Comparison of ENCODE assay signal across 23 cellular contexts in genomic region chr15:76823903-76824302, GRCh38.
DNase-seq lines count a peak whose midpoint lies in the region; ATAC-seq and TF ChIP-seq lines count a peak whose summit lies in the region.
"Had no signal": no experiment of that assay in that cellular context is flagged by ENCODE, and none has a peak within 500 bp of the region (broad histone marks: within the 10 kb centered on the region; RNA-seq: fewer than 3 reads in every experiment).

No MANE protein-coding gene starts in this region.

- no peaks in the 10 kb centered on the region for H3K36me3 Mint-ChIP-seq in endodermal cell (ENCODE audit: low read depth)

- no peaks in the 10 kb centered on the region for H3K79me2 ChIP-seq in osteoblast (ENCODE audit: insufficient read depth, low read length)
- H3K79me2 ChIP-seq: parathyroid adenoma had no signal

- no peak overlapping the region for H3K4me3 Mint-ChIP-seq in endodermal cell
- H3K4me3 Mint-ChIP-seq: activated CD4-positive, alpha-beta T cell treated with anti-CD3 and anti-CD28 coated beads for 36 hours; activated naive CD4-positive, alpha-beta T cell treated with anti-CD3 and anti-CD28 coated beads, Interleukin-2, amount 10 ng/mL, durations not matched to agents 7 days and 5 days; activated T-cell treated with anti-CD3 and anti-CD28 coated beads, Interleukin-2, amount 50 U/mL, for 72 hours; memory B cell had no signal

- no peak overlapping the region for H3K4me2 ChIP-seq in osteoblast (ENCODE audit: insufficient read depth, low read length)
- H3K4me2 ChIP-seq: BLaER1 had no signal

- H3K4me3 ChIP-seq in osteoblast (ENCODE audit: insufficient read depth, low read length) (no peak overlapping the region), endodermal cell (ENCODE audit: low read length) (no peak overlapping the region)
- H3K4me3 ChIP-seq: BLaER1, gastrocnemius medialis, GM23248, right lobe of liver, uterus had no signal

- H4K20me1 ChIP-seq in osteoblast (ENCODE audit: insufficient read depth, low read length): no peaks in the 10 kb centered on the region
- H4K20me1 ChIP-seq: BLaER1 had no signal

- H3K9ac ChIP-seq in endodermal cell (ENCODE audit: extremely low read depth, low read length, poor library complexity, severe bottlenecking): no peak overlapping the region
- H3K9ac ChIP-seq: BLaER1, GM23248, parathyroid adenoma had no signal

- H3K9me3 ChIP-seq in osteoblast (ENCODE audit: low read depth, low read length) (no peaks in the 10 kb centered on the region), endodermal cell (ENCODE audit: control insufficient read depth, low read length) (no peaks in the 10 kb centered on the region)
- H3K9me3 ChIP-seq: gastrocnemius medialis, right lobe of liver, uterus had no signal

- H3K4me1 ChIP-seq in osteoblast (ENCODE audit: insufficient read depth, low read length) (no peaks in the 10 kb centered on the region), endodermal cell (ENCODE audit: control insufficient read depth, insufficient read depth, low read length) (no peaks in the 10 kb centered on the region)
- H3K4me1 ChIP-seq: BLaER1, gastrocnemius medialis, right lobe of liver, uterus had no signal

- no peaks in the 10 kb centered on the region for H3K36me3 ChIP-seq in osteoblast (ENCODE audit: insufficient read depth, low read length)
- no peaks in the 10 kb centered on the region for H3K36me3 ChIP-seq in endodermal cell (ENCODE audit: control insufficient read depth, insufficient read depth, low read length)
- H3K36me3 ChIP-seq: gastrocnemius medialis, right lobe of liver, uterus had no signal

- H3K27me3 Mint-ChIP-seq in endodermal cell (ENCODE audit: insufficient read depth): no peaks in the 10 kb centered on the region
- H3K27me3 Mint-ChIP-seq: activated CD4-positive, alpha-beta T cell treated with anti-CD3 and anti-CD28 coated beads for 36 hours; activated naive CD4-positive, alpha-beta T cell treated with anti-CD3 and anti-CD28 coated beads, Interleukin-2, amount 10 ng/mL, durations not matched to agents 7 days and 5 days; memory B cell had no signal

- no peaks in the 10 kb centered on the region for H3K4me1 Mint-ChIP-seq in endodermal cell

- H3K27ac ChIP-seq in osteoblast (ENCODE audit: low read depth, low read length) (no peak overlapping the region), endodermal cell (ENCODE audit: low read depth, low read length) (no peak overlapping the region)
- H3K27ac ChIP-seq: BLaER1, gastrocnemius medialis, GM23248, parathyroid adenoma, right lobe of liver, uterus had no signal

- ATAC-seq in GM19351 (IDR thresholded peaks at IDR 0.05; ENCODE audit: unreplicated experiment): no peak
- ATAC-seq: activated CD4-positive, alpha-beta T cell treated with anti-CD3 and anti-CD28 coated beads for 36 hours; activated T-cell treated with anti-CD3 and anti-CD28 coated beads, Interleukin-2, amount 50 U/mL, for 72 hours; gastrocnemius medialis; HepG2; right lobe of liver had no signal

- H2AFZ ChIP-seq in osteoblast (ENCODE audit: low read length): no peak overlapping the region
- H2AFZ ChIP-seq: GM23248, parathyroid adenoma had no signal

- WGBS in endodermal cell (ENCODE audit: insufficient coverage in 1 of 2, insufficient read length in 1 of 2), 2 experiments: 91 to 93% methylated on average over 3 to 5 of the region's 5 CpGs

- H3K9me3 Mint-ChIP-seq in endodermal cell: peaks cover 9% of the 10 kb centered on the region
- H3K9me3 Mint-ChIP-seq: activated naive CD4-positive, alpha-beta T cell treated with anti-CD3 and anti-CD28 coated beads, Interleukin-2, amount 10 ng/mL, durations not matched to agents 7 days and 5 days; memory B cell had no signal

- TF ChIP-seq CTCF in osteoblast (IDR thresholded peaks at IDR 0.05; ENCODE audit: extremely low read depth, low read depth, low read length): no peak
- TF ChIP-seq CTCF in endodermal cell (conservative IDR thresholded peaks at IDR 0.05): no peak

- H3K27me3 ChIP-seq in osteoblast (ENCODE audit: insufficient read depth, low read length): no peaks in the 10 kb centered on the region
- H3K27me3 ChIP-seq in endodermal cell (ENCODE audit: control insufficient read depth, insufficient read depth, low read length, poor library complexity, severe bottlenecking): no peaks in the 10 kb centered on the region
- H3K27me3 ChIP-seq: BLaER1, gastrocnemius medialis, right lobe of liver, uterus had no signal

- no peak overlapping the region for H3K27ac Mint-ChIP-seq in endodermal cell
- H3K27ac Mint-ChIP-seq: activated CD4-positive, alpha-beta T cell treated with anti-CD3 and anti-CD28 coated beads for 36 hours; activated naive CD4-positive, alpha-beta T cell treated with anti-CD3 and anti-CD28 coated beads, Interleukin-2, amount 10 ng/mL, durations not matched to agents 7 days and 5 days; activated T-cell treated with anti-CD3 and anti-CD28 coated beads, Interleukin-2, amount 50 U/mL, for 72 hours; memory B cell had no signal

- DNase-seq in Caki2 (ENCODE audit: low read depth) (peak; percentile 4), NCI-H146 treated with DMSO at 0.1 percent for 48 hours (lab: John Stamatoyannopoulos, UW; ENCODE audit: unreplicated experiment) (peak; percentile 87), NCI-H510A (lab: John Stamatoyannopoulos, UW) (peak; percentile 28), fibroblast of peridontal ligament (ENCODE audit: extremely low read depth) (peak; percentile 20), osteoblast (ENCODE audit: insufficient read length, low spot score, missing footprints) (no peak), endodermal cell (no peak)
- DNase-seq in central memory CD4-positive, alpha-beta T cell: no peak
- DNase-seq: activated CD4-positive, alpha-beta T cell treated with anti-CD3 and anti-CD28 coated beads for 36 hours; activated naive CD4-positive, alpha-beta T cell treated with anti-CD3 and anti-CD28 coated beads, Interleukin-2, amount 10 ng/mL, durations not matched to agents 7 days and 5 days; activated T-cell treated with anti-CD3 and anti-CD28 coated beads, Interleukin-2, amount 50 U/mL, for 72 hours; anterior cingulate cortex; gastrocnemius medialis; GM23248; NCI-H1694 treated with DMSO at 0.1 percent for 48 hours; right lobe of liver; RPMI8226; stimulated activated CD4-positive, alpha-beta T cell treated with anti-CD3 and anti-CD28 coated beads, Interleukin-15, amount 100 ng/mL, for 24 hours; uterus had no signal

- in situ Hi-C loops in Caki2 (cut with HindIII; ENCODE audit: low pct_unique_long_range_greater_than_20kb, low sequenced_read_pairs): no loop called here

Comparison
In these comparisons a context has a peak if more than half of its experiments do, and no peak if none do; other contexts are left out.
1. DNase-seq: peak in Caki2 (single experiment), NCI-H146 treated with DMSO at 0.1 percent for 48 hours (single experiment), NCI-H510A (single experiment) and fibroblast of peridontal ligament (single experiment); none in central memory CD4-positive, alpha-beta T cell (single experiment), osteoblast (single experiment) and endodermal cell (single experiment).